ENCODE assay signal across 21 cellular contexts in genomic region chr9:80994892-80995291, GRCh38.
DNase-seq lines count a peak whose midpoint lies in the region; ATAC-seq, FAIRE-seq and TF ChIP-seq lines count a peak whose summit lies in the region.
"Had no signal": no experiment of that assay in that cellular context is flagged by ENCODE, and none has a peak within 500 bp of the region (broad histone marks: within the 10 kb centered on the region; RNA-seq: fewer than 3 reads in every experiment).

No MANE protein-coding gene starts in this region.

- H3K27me3 ChIP-seq in astrocyte (ENCODE audit: insufficient read depth, low read length) = no peaks in the 10 kb centered on the region
- no peaks in the 10 kb centered on the region for H3K27me3 ChIP-seq in neural progenitor cell
- H3K27me3 ChIP-seq: body of pancreas, neutrophil had no signal

- H3K27me3 Mint-ChIP-seq in astrocyte (ENCODE audit: low read depth, unreplicated experiment) = peaks cover 2% of the 10 kb centered on the region
- H3K27me3 Mint-ChIP-seq in neural progenitor cell (ENCODE audit: insufficient read depth, low read depth) = no peaks in the 10 kb centered on the region
- H3K27me3 Mint-ChIP-seq: activated CD4-positive, alpha-beta T cell treated with anti-CD3 and anti-CD28 coated beads, Interleukin-2, amount 10 ng/mL, durations not matched to agents 24 days and 14 days; stimulated activated naive CD8-positive, alpha-beta T cell treated with anti-CD3 and anti-CD28 coated beads, Interleukin-15, amount 100 ng/mL, for 72 hours had no signal

- H3K9ac ChIP-seq in astrocyte (ENCODE audit: low read length) = no peak overlapping the region
- no peak overlapping the region for H3K9ac ChIP-seq in neural progenitor cell

- H3K36me3 Mint-ChIP-seq in astrocyte (ENCODE audit: low read depth, unreplicated experiment) = no peaks in the 10 kb centered on the region
- no peaks in the 10 kb centered on the region for H3K36me3 Mint-ChIP-seq in neural progenitor cell

- H2AFZ ChIP-seq in astrocyte (ENCODE audit: low read depth, low read length) = peak overlapping the region; percentile 60
- H2AFZ ChIP-seq in neural progenitor cell (replicated peaks) = no peak overlapping the region

- H3K9me3 ChIP-seq in astrocyte (ENCODE audit: insufficient read depth, low read depth, low read length) (no peaks in the 10 kb centered on the region), neural progenitor cell (ENCODE audit: low read depth) (no peaks in the 10 kb centered on the region)
- H3K9me3 ChIP-seq: A549, body of pancreas, mucosa of descending colon, neutrophil had no signal

- no peaks in the 10 kb centered on the region for H3K79me2 ChIP-seq in astrocyte (ENCODE audit: insufficient read depth, low read length)
- H3K79me2 ChIP-seq in neural progenitor cell (ENCODE audit: low read depth) = no peaks in the 10 kb centered on the region

- no peak for ATAC-seq in GM21381 (IDR thresholded peaks at IDR 0.05; ENCODE audit: unreplicated experiment)
- ATAC-seq: A549; body of pancreas; left cardiac atrium; mucosa of descending colon; stimulated activated naive CD8-positive, alpha-beta T cell treated with anti-CD3 and anti-CD28 coated beads, Interleukin-15, amount 100 ng/mL, for 72 hours had no signal

- no peaks in the 10 kb centered on the region for H4K20me1 ChIP-seq in astrocyte (ENCODE audit: insufficient read depth, low read length)
- H4K20me1 ChIP-seq in neural progenitor cell (ENCODE audit: low read depth) = no peaks in the 10 kb centered on the region

- no peak overlapping the region for H3K4me3 ChIP-seq in astrocyte (ENCODE audit: insufficient read depth, low read depth, low read length)
- no peak overlapping the region for H3K4me3 ChIP-seq in foreskin fibroblast (ENCODE audit: low read depth in 1 of 2, low read length in 2 of 2)
- H3K4me3 ChIP-seq in neural progenitor cell = no peak overlapping the region
- H3K4me3 ChIP-seq: A549, body of pancreas, mucosa of descending colon had no signal

- H3K4me3 Mint-ChIP-seq in astrocyte (ENCODE audit: unreplicated experiment) (no peak overlapping the region), neural progenitor cell (no peak overlapping the region)
- H3K4me3 Mint-ChIP-seq: activated CD4-positive, alpha-beta T cell treated with anti-CD3 and anti-CD28 coated beads, Interleukin-2, amount 10 ng/mL, durations not matched to agents 24 days and 14 days; activated naive CD4-positive, alpha-beta T cell treated with anti-CD3 and anti-CD28 coated beads for 36 hours; CD4-positive, alpha-beta T cell; stimulated activated naive CD8-positive, alpha-beta T cell treated with anti-CD3 and anti-CD28 coated beads, Interleukin-15, amount 100 ng/mL, for 72 hours had no signal

- H3K36me3 ChIP-seq in astrocyte (ENCODE audit: insufficient read depth, low read length) (no peaks in the 10 kb centered on the region), neural progenitor cell (no peaks in the 10 kb centered on the region)
- H3K36me3 ChIP-seq: neutrophil had no signal

- H3K9me3 Mint-ChIP-seq in astrocyte (ENCODE audit: unreplicated experiment) = peaks cover 2% of the 10 kb centered on the region
- H3K9me3 Mint-ChIP-seq in neural progenitor cell = no peaks in the 10 kb centered on the region
- H3K9me3 Mint-ChIP-seq: activated CD4-positive, alpha-beta T cell treated with anti-CD3 and anti-CD28 coated beads, Interleukin-2, amount 10 ng/mL, durations not matched to agents 24 days and 14 days; activated naive CD4-positive, alpha-beta T cell treated with anti-CD3 and anti-CD28 coated beads for 36 hours had no signal

- no peaks in the 10 kb centered on the region for H3F3A ChIP-seq in neural progenitor cell (ENCODE audit: low read depth)

- H3K4me2 ChIP-seq in astrocyte (ENCODE audit: low read length) (no peak overlapping the region), neural progenitor cell (no peak overlapping the region)
- H3K4me2 ChIP-seq: A549 had no signal

- TF ChIP-seq CTCF in astrocyte (IDR thresholded peaks at IDR 0.05; ENCODE audit: insufficient read depth, low read depth, low read length) = no peak
- TF ChIP-seq CTCF in foreskin fibroblast (IDR thresholded peaks at IDR 0.05; ENCODE audit: low read depth, low read length) = no peak
- TF ChIP-seq CTCF in neural progenitor cell (IDR thresholded peaks at IDR 0.05) = no peak

- no peaks in the 10 kb centered on the region for H3K4me1 ChIP-seq in astrocyte (ENCODE audit: insufficient read depth, low read length)
- H3K4me1 ChIP-seq in neural progenitor cell = no peaks in the 10 kb centered on the region
- H3K4me1 ChIP-seq: A549, body of pancreas had no signal

- H3K4me1 Mint-ChIP-seq in astrocyte (ENCODE audit: low read depth, unreplicated experiment) = peaks cover 8% of the 10 kb centered on the region
- H3K4me1 Mint-ChIP-seq in neural progenitor cell = no peaks in the 10 kb centered on the region
- H3K4me1 Mint-ChIP-seq: activated CD4-positive, alpha-beta T cell treated with anti-CD3 and anti-CD28 coated beads, Interleukin-2, amount 10 ng/mL, durations not matched to agents 24 days and 14 days; stimulated activated naive CD8-positive, alpha-beta T cell treated with anti-CD3 and anti-CD28 coated beads, Interleukin-15, amount 100 ng/mL, for 72 hours had no signal

- H3K27ac Mint-ChIP-seq in astrocyte (ENCODE audit: unreplicated experiment) = no peak overlapping the region
- no peak overlapping the region for H3K27ac Mint-ChIP-seq in neural progenitor cell
- H3K27ac Mint-ChIP-seq: activated CD4-positive, alpha-beta T cell treated with anti-CD3 and anti-CD28 coated beads, Interleukin-2, amount 10 ng/mL, durations not matched to agents 24 days and 14 days; activated naive CD4-positive, alpha-beta T cell treated with anti-CD3 and anti-CD28 coated beads for 36 hours; CD4-positive, alpha-beta T cell; stimulated activated naive CD8-positive, alpha-beta T cell treated with anti-CD3 and anti-CD28 coated beads, Interleukin-15, amount 100 ng/mL, for 72 hours had no signal

- no peak for FAIRE-seq in astrocyte (lab: Jason Lieb, UNC)

- peak; percentile 72 for DNase-seq in A172 (ENCODE audit: low spot score)
- DNase-seq in LHCN-M2 (ENCODE audit: low read depth) = peak; percentile 54
- peak; percentile 40 for DNase-seq in astrocyte (ENCODE audit: low read depth)
- DNase-seq in foreskin fibroblast = peak; percentile 30 to 34
- no peak for DNase-seq in activated T-cell treated with anti-CD3 and anti-CD28 coated beads for 4 hours
- DNase-seq in NCI-H2081 treated with DMSO at 0.1 percent for 48 hours (lab: John Stamatoyannopoulos, UW) = no peak
- DNase-seq in neural progenitor cell (ENCODE audit: low spot score) = no peak
- DNase-seq: activated CD4-positive, alpha-beta T cell treated with anti-CD3 and anti-CD28 coated beads, Interleukin-2, amount 10 ng/mL, durations not matched to agents 24 days and 14 days; activated naive CD4-positive, alpha-beta T cell treated with anti-CD3 and anti-CD28 coated beads for 36 hours; body of pancreas; CD4-positive, alpha-beta T cell; DMS79; left cardiac atrium; mucosa of descending colon; NCI-H2029; NCI-H524 treated with DMSO at 0.1 percent for 48 hours; retina; stimulated activated naive CD8-positive, alpha-beta T cell treated with anti-CD3 and anti-CD28 coated beads, Interleukin-15, amount 100 ng/mL, for 72 hours had no signal

- no peak overlapping the region for H3K27ac ChIP-seq in astrocyte (ENCODE audit: low read depth, low read length)
- no peak overlapping the region for H3K27ac ChIP-seq in neural progenitor cell
- H3K27ac ChIP-seq: A549, body of pancreas, neutrophil had no signal

Comparison
In these comparisons a context has a peak if more than half of its experiments do, and no peak if none do; other contexts are left out.
1. DNase-seq: peak in A172 (single experiment), LHCN-M2 (single experiment), astrocyte (single experiment) and foreskin fibroblast (2 of 2); none in activated T-cell treated with anti-CD3 and anti-CD28 coated beads for 4 hours (single experiment), NCI-H2081 treated with DMSO at 0.1 percent for 48 hours (single experiment) and neural progenitor cell (single experiment).